ENCODE assay signal across 40 cellular contexts in the genomic region with DNA sequence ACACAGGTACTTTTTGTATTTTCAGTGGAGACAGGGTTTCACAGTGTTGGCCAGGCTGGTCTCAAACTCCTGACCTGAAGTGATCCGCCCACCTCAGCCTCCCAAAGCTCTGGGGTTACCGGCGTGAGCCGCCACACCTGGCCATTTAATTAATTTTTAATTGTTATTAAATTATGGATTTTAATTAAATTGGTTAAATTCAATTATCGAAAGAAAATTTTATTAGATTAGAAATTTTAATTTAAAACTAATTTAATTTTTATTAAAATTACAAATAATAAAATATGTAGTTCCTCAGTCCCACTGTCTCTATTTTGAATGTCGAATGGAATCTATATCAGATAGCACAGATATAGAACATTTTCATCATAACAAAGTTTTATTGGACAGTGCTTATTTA.
"Had no signal": no experiment of that assay in that cellular context is flagged by ENCODE, and none has a peak within 500 bp of the region (broad histone marks: within the 10 kb centered on the region; RNA-seq: fewer than 3 reads in every experiment).

No MANE protein-coding gene starts in this region.

- H3K9me3 ChIP-seq: adrenal gland, ascending aorta, body of pancreas, breast epithelium had no signal

- H3K4me3 ChIP-seq: adrenal gland, ascending aorta, body of pancreas, breast epithelium, cardiac muscle cell had no signal

- H3K36me3 Mint-ChIP-seq: activated naive CD4-positive, alpha-beta T cell treated with anti-CD3 and anti-CD28 coated beads, Interleukin-2, amount 10 ng/mL, durations not matched to agents 7 days and 5 days; activated naive CD4-positive, alpha-beta T cell treated with anti-CD3 and anti-CD28 coated beads, Interleukin-2, amount 50 U/mL, for 24 hours; activated naive CD4-positive, alpha-beta T cell treated with anti-CD3 and anti-CD28 coated beads, Interleukin-2, amount 50 U/mL, for 72 hours; activated naive CD8-positive, alpha-beta T cell; activated naive CD8-positive, alpha-beta T cell treated with anti-CD3 and anti-CD28 coated beads for 36 hours; activated naive CD8-positive, alpha-beta T cell treated with anti-CD3 and anti-CD28 coated beads, Interleukin-2, amount 10 ng/mL, durations not matched to agents 7 days and 5 days; brain had no signal

- H3K4me1 ChIP-seq: adrenal gland, ascending aorta, body of pancreas, breast epithelium had no signal

- H3K4me1 Mint-ChIP-seq: activated naive CD4-positive, alpha-beta T cell treated with anti-CD3 and anti-CD28 coated beads, Interleukin-2, amount 10 ng/mL, durations not matched to agents 7 days and 5 days; activated naive CD4-positive, alpha-beta T cell treated with anti-CD3 and anti-CD28 coated beads, Interleukin-2, amount 50 U/mL, for 24 hours; activated naive CD8-positive, alpha-beta T cell treated with anti-CD3 and anti-CD28 coated beads for 36 hours; activated naive CD8-positive, alpha-beta T cell treated with anti-CD3 and anti-CD28 coated beads, Interleukin-2, amount 10 ng/mL, durations not matched to agents 7 days and 5 days; activated naive CD8-positive, alpha-beta T cell treated with anti-CD3 and anti-CD28 coated beads, Interleukin-2, amount 50 U/mL, for 24 hours; activated T-helper 17 cell treated with anti-CD3 and anti-CD28 coated beads, Interleukin-2, amount 50 U/mL, for 72 hours; central memory CD8-positive, alpha-beta T cell had no signal

- DNase-seq: activated effector memory CD4-positive, alpha-beta T cell treated with anti-CD3 and anti-CD28 coated beads, Interleukin-2, amount 50 U/mL, for 16 hours; activated effector memory CD4-positive, alpha-beta T cell treated with Interleukin-2 at 50 U/mL for 16 hours; activated gamma-delta T cell; activated gamma-delta T cell treated with Interleukin-2 at 50 U/mL for 16 hours; activated naive CD4-positive, alpha-beta T cell; activated naive CD4-positive, alpha-beta T cell treated with anti-CD3 and anti-CD28 coated beads for 36 hours; activated naive CD4-positive, alpha-beta T cell treated with anti-CD3 and anti-CD28 coated beads, Interleukin-2, amount 10 ng/mL, durations not matched to agents 7 days and 5 days; activated naive CD4-positive, alpha-beta T cell treated with anti-CD3 and anti-CD28 coated beads, Interleukin-2, amount 50 U/mL, for 16 hours; activated naive CD4-positive, alpha-beta T cell treated with Interleukin-2 at 50 U/mL for 16 hours; activated naive CD8-positive, alpha-beta T cell treated with anti-CD3 and anti-CD28 coated beads for 36 hours; activated naive CD8-positive, alpha-beta T cell treated with anti-CD3 and anti-CD28 coated beads, Interleukin-2, amount 10 ng/mL, durations not matched to agents 7 days and 5 days; activated naive CD8-positive, alpha-beta T cell treated with anti-CD3 and anti-CD28 coated beads, Interleukin-2, amount 50 U/mL, for 24 hours; activated T-cell treated with anti-CD3 and anti-CD28 coated beads, Interleukin-2, amount 50 U/mL, for 1 hour; activated T-cell treated with anti-CD3 and anti-CD28 coated beads, Interleukin-2, amount 50 U/mL, for 24 hours; activated T-cell treated with anti-CD3 and anti-CD28 coated beads, Interleukin-2, amount 50 U/mL, for 4 hours; activated T-cell treated with anti-CD3 and anti-CD28 coated beads, Interleukin-2, amount 50 U/mL, for 48 hours; activated T-cell treated with anti-CD3 and anti-CD28 coated beads, Interleukin-2, amount 50 U/mL, for 72 hours; adrenal gland; amniotic stem cell; amygdala; anterior cingulate cortex; aorta; body of pancreas; brain microvascular endothelial cell; caudate nucleus; central memory CD4-positive, alpha-beta T cell; cerebellar nuclear complex had no signal

- ATAC-seq: activated naive CD4-positive, alpha-beta T cell treated with anti-CD3 and anti-CD28 coated beads, Interleukin-2, amount 50 U/mL, for 72 hours; activated naive CD8-positive, alpha-beta T cell treated with anti-CD3 and anti-CD28 coated beads, Interleukin-2, amount 50 U/mL, for 24 hours; activated T-cell treated with anti-CD3 and anti-CD28 coated beads, Interleukin-2, amount 50 U/mL, for 4 hours; activated T-cell treated with anti-CD3 and anti-CD28 coated beads, Interleukin-2, amount 50 U/mL, for 72 hours; activated T-helper 17 cell treated with anti-CD3 and anti-CD28 coated beads, Interleukin-2, amount 50 U/mL, for 72 hours; body of pancreas had no signal

- H3K27ac Mint-ChIP-seq: activated naive CD4-positive, alpha-beta T cell treated with anti-CD3 and anti-CD28 coated beads for 36 hours; activated naive CD4-positive, alpha-beta T cell treated with anti-CD3 and anti-CD28 coated beads, Interleukin-2, amount 10 ng/mL, durations not matched to agents 7 days and 5 days; activated naive CD4-positive, alpha-beta T cell treated with anti-CD3 and anti-CD28 coated beads, Interleukin-2, amount 50 U/mL, for 24 hours; activated naive CD4-positive, alpha-beta T cell treated with anti-CD3 and anti-CD28 coated beads, Interleukin-2, amount 50 U/mL, for 72 hours; activated naive CD8-positive, alpha-beta T cell; activated naive CD8-positive, alpha-beta T cell treated with anti-CD3 and anti-CD28 coated beads for 36 hours; activated naive CD8-positive, alpha-beta T cell treated with anti-CD3 and anti-CD28 coated beads, Interleukin-2, amount 10 ng/mL, durations not matched to agents 7 days and 5 days; activated naive CD8-positive, alpha-beta T cell treated with anti-CD3 and anti-CD28 coated beads, Interleukin-2, amount 50 U/mL, for 24 hours; activated T-cell treated with anti-CD3 and anti-CD28 coated beads, Interleukin-2, amount 50 U/mL, for 24 hours; activated T-cell treated with anti-CD3 and anti-CD28 coated beads, Interleukin-2, amount 50 U/mL, for 72 hours; activated T-helper 1 cell treated with anti-CD3 and anti-CD28 coated beads, Interleukin-12 subunit alpha, Interleukin-12 subunit beta, Interleukin-2, Interleukin-4 antibody, amounts not matched to agents 30 ng/mL and 10 ng/mL and 1 ng/mL, durations not matched to agents 14 hours and 24 hours and 36 hours; activated T-helper 17 cell treated with anti-CD3 and anti-CD28 coated beads, Interleukin-2, amount 50 U/mL, for 72 hours; activated T-helper 2 cell treated with anti-CD3 and anti-CD28 coated beads, Interferon-gamma antibody, Interleukin-2, Interleukin-4, amounts not matched to agents 10 μg/mL and 5 μg/mL and 100 μg/mL, durations not matched to agents 14 hours and 24 hours and 36 hours; brain had no signal

- H3K27me3 ChIP-seq: adrenal gland, ascending aorta, body of pancreas, brain microvascular endothelial cell, breast epithelium, cardiac muscle cell had no signal

- H3K36me3 ChIP-seq: adrenal gland, ascending aorta, brain microvascular endothelial cell, breast epithelium, cardiac muscle cell had no signal

- FAIRE-seq: astrocyte, bronchial epithelial cell had no signal

- H3K27me3 Mint-ChIP-seq: activated naive CD4-positive, alpha-beta T cell treated with anti-CD3 and anti-CD28 coated beads, Interleukin-2, amount 10 ng/mL, durations not matched to agents 7 days and 5 days; activated naive CD4-positive, alpha-beta T cell treated with anti-CD3 and anti-CD28 coated beads, Interleukin-2, amount 50 U/mL, for 24 hours; activated naive CD8-positive, alpha-beta T cell; activated naive CD8-positive, alpha-beta T cell treated with anti-CD3 and anti-CD28 coated beads for 36 hours; activated naive CD8-positive, alpha-beta T cell treated with anti-CD3 and anti-CD28 coated beads, Interleukin-2, amount 10 ng/mL, durations not matched to agents 7 days and 5 days; activated naive CD8-positive, alpha-beta T cell treated with anti-CD3 and anti-CD28 coated beads, Interleukin-2, amount 50 U/mL, for 24 hours; activated T-cell treated with anti-CD3 and anti-CD28 coated beads, Interleukin-2, amount 50 U/mL, for 24 hours; activated T-helper 17 cell treated with anti-CD3 and anti-CD28 coated beads, Interleukin-2, amount 50 U/mL, for 72 hours; brain; central memory CD8-positive, alpha-beta T cell had no signal

- H3K4me3 Mint-ChIP-seq: activated naive CD4-positive, alpha-beta T cell treated with anti-CD3 and anti-CD28 coated beads for 36 hours; activated naive CD4-positive, alpha-beta T cell treated with anti-CD3 and anti-CD28 coated beads, Interleukin-2, amount 10 ng/mL, durations not matched to agents 7 days and 5 days; activated naive CD4-positive, alpha-beta T cell treated with anti-CD3 and anti-CD28 coated beads, Interleukin-2, amount 50 U/mL, for 24 hours; activated naive CD8-positive, alpha-beta T cell; activated naive CD8-positive, alpha-beta T cell treated with anti-CD3 and anti-CD28 coated beads for 36 hours; activated naive CD8-positive, alpha-beta T cell treated with anti-CD3 and anti-CD28 coated beads, Interleukin-2, amount 10 ng/mL, durations not matched to agents 7 days and 5 days; activated naive CD8-positive, alpha-beta T cell treated with anti-CD3 and anti-CD28 coated beads, Interleukin-2, amount 50 U/mL, for 24 hours; activated T-cell treated with anti-CD3 and anti-CD28 coated beads, Interleukin-2, amount 50 U/mL, for 24 hours; activated T-cell treated with anti-CD3 and anti-CD28 coated beads, Interleukin-2, amount 50 U/mL, for 4 hours; activated T-cell treated with anti-CD3 and anti-CD28 coated beads, Interleukin-2, amount 50 U/mL, for 72 hours; activated T-helper 1 cell treated with anti-CD3 and anti-CD28 coated beads, Interleukin-12 subunit alpha, Interleukin-12 subunit beta, Interleukin-2, Interleukin-4 antibody, amounts not matched to agents 30 ng/mL and 10 ng/mL and 1 ng/mL, durations not matched to agents 14 hours and 24 hours and 36 hours; activated T-helper 17 cell treated with anti-CD3 and anti-CD28 coated beads, Interleukin-2, amount 50 U/mL, for 72 hours; brain; central memory CD8-positive, alpha-beta T cell had no signal

- H3K9me3 Mint-ChIP-seq: brain had no signal

- H3K27ac ChIP-seq: adrenal gland, ascending aorta, body of pancreas, brain microvascular endothelial cell, breast epithelium, cardiac muscle cell had no signal
